8 cellular contexts compared by ENCODE assay signal in the genomic region with DNA sequence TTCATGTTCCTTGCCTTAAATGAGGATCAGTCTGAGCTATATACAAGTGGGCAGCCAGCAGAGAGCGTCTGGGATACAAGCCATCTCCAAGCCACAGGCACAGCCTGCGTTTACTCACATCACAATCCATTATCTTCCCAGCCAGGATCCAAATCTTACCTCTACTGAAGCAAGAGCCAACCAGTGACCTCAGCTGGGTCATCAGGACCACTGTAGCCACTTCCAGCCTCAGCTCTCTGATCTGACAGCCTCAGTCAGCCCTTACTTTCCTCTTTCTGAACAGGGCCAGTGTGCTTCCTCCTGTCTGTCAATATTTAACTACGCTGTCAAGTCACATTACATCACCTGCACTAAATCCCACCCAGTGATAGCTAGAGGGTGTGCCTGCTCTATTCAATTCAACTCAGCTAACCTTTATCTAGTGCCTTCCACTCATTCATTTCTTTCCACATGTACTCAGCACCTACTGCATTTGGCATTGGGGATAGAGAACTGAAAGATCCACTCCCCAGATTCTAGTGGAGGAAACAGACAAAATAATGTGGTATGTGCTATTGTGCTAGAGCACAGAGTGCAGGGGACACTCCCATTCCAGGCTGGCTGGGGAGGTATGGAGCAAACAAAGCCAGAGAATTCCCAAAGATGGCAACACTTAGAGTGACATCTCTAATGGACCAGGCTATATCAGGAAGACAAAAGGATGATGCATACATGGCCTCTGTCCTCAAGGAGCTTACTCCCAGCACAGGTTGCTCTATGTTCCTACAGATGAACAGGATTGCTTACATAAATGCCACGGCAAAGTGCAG.
DNase-seq lines count a peak whose midpoint lies in the region; ATAC-seq and TF ChIP-seq lines count a peak whose summit lies in the region.

No MANE protein-coding gene starts in this region.

- H3K36me3 Mint-ChIP-seq in endothelial cell (ENCODE audit: low read depth, unreplicated experiment) (no peaks in the 10 kb centered on the region), CD14-positive monocyte (no peaks in the 10 kb centered on the region)

- H3K4me3 ChIP-seq in kidney epithelial cell (ENCODE audit: low read depth, low read length): no peak overlapping the region

- peak; percentile 77 for DNase-seq in NCI-H748 (lab: John Stamatoyannopoulos, UW; ENCODE audit: unreplicated experiment)
- peak; percentile 56 for DNase-seq in kidney epithelial cell (ENCODE audit: low read depth)
- DNase-seq in GM13977 (ENCODE audit: low spot score): no peak
- DNase-seq in GDM1 (lab: John Stamatoyannopoulos, UW): no peak
- no peak for DNase-seq in endothelial cell (ENCODE audit: low spot score)
- DNase-seq in CD14-positive monocyte (ENCODE audit: low spot score): no peak

- in situ Hi-C loops in GM13977 (cut with MboI; ENCODE audit: low pct_unique_long_range_greater_than_20kb, low sequenced_read_pairs, unreplicated experiment): no loop called here

- H3K27me3 ChIP-seq in kidney epithelial cell (ENCODE audit: control insufficient read depth, insufficient read depth, low read length): no peaks in the 10 kb centered on the region

- H3K9me3 Mint-ChIP-seq in endothelial cell (ENCODE audit: unreplicated experiment) (no peaks in the 10 kb centered on the region), CD14-positive monocyte (peaks cover 0 to 6% (median 0%) of the 10 kb centered on the region in 7 donors)

- H3K27ac Mint-ChIP-seq in endothelial cell (ENCODE audit: unreplicated experiment) (no peak overlapping the region), CD14-positive monocyte (peak overlapping the region in 1 of 7 donors; percentile 5)

- intact Hi-C loops in CD14-positive monocyte (cut with micrococcal nuclease): no loop called here

- H3K27me3 Mint-ChIP-seq in endothelial cell (ENCODE audit: unreplicated experiment) (no peaks in the 10 kb centered on the region), CD14-positive monocyte (ENCODE audit: low read depth in 3 of 3) (peaks cover 0 to 1% (median 0%) of the 10 kb centered on the region in 3 donors)

- H3K4me1 Mint-ChIP-seq in endothelial cell (ENCODE audit: unreplicated experiment): no peaks in the 10 kb centered on the region
- H3K4me1 Mint-ChIP-seq in CD14-positive monocyte: no peaks in the 10 kb centered on the region

- no peaks in the 10 kb centered on the region for H3K36me3 ChIP-seq in kidney epithelial cell (ENCODE audit: control insufficient read depth, insufficient read depth, low read length)

- ATAC-seq in GM18508 (IDR thresholded peaks at IDR 0.05; ENCODE audit: insufficient read depth, unreplicated experiment) (peak; percentile 95), HG02840 (IDR thresholded peaks at IDR 0.05; ENCODE audit: low FRiP score, unreplicated experiment) (peak; percentile 90)

- TF ChIP-seq CTCF in kidney epithelial cell (IDR thresholded peaks at IDR 0.05; ENCODE audit: insufficient read depth, low read length, poor library complexity, severe bottlenecking) (peak; percentile 1), GM13977 (IDR thresholded peaks at IDR 0.05; ENCODE audit: extremely low read depth, insufficient read depth, missing control alignments) (no peak), endothelial cell (IDR thresholded peaks at IDR 0.05; ENCODE audit: unreplicated experiment) (no peak), CD14-positive monocyte (IDR thresholded peaks at IDR 0.05) (no peak)

- no peak overlapping the region for H3K4me3 Mint-ChIP-seq in endothelial cell (ENCODE audit: unreplicated experiment)
- H3K4me3 Mint-ChIP-seq in CD14-positive monocyte: no peak overlapping the region

Comparison
In these comparisons a context has a peak if more than half of its experiments do, and no peak if none do; other contexts are left out.
1. DNase-seq: peak in NCI-H748 (single experiment) and kidney epithelial cell (single experiment); none in GM13977 (single experiment), GDM1 (single experiment), endothelial cell (single experiment) and CD14-positive monocyte (single experiment).